Comparison of ENCODE assay signal across 8 cellular contexts in genomic region chr1:866631-867299, GRCh38. TPM values are rescaled to one million over a fixed set of nuclear protein-coding genes. Genes with fewer than 3 reads are reported as not detected.
"Had no signal": no experiment of that assay in that cellular context is flagged by ENCODE, and none has a peak within 500 bp of the region (broad histone marks: within the 10 kb centered on the region; RNA-seq: fewer than 3 reads in every experiment).

No MANE protein-coding gene starts in this region.

RNA-seq across cellular contexts. Expression of gene SAMD11, which starts 57.0 kb away (rescaled TPM):
- total RNA-seq: activated CD4-positive, alpha-beta memory T cell treated with anti-CD3 and anti-CD28 coated beads, Interleukin-2, amount 10 ng/mL, durations not matched to agents 7 days and 5 days; activated CD4-positive, alpha-beta T cell treated with anti-CD3 and anti-CD28 coated beads for 36 hours; activated CD4-positive, alpha-beta T cell treated with anti-CD3 and anti-CD28 coated beads, Interleukin-2, amount 10 ng/mL, durations not matched to agents 7 days and 5 days; activated CD8-positive, alpha-beta T cell treated with anti-CD3 and anti-CD28 coated beads, Interleukin-2, amount 10 ng/mL, durations not matched to agents 7 days and 5 days; activated T-helper 2 cell treated with anti-CD3 and anti-CD28 coated beads, Interferon-gamma antibody, Interleukin-2, Interleukin-4, amounts not matched to agents 10 μg/mL and 5 μg/mL and 100 μg/mL, durations not matched to agents 14 hours and 24 hours and 36 hours; T-helper 1 cell treated with Interleukin-12 subunit alpha and Interleukin-12 subunit beta and Interleukin-4 antibody, amounts not matched to agents 30 ng/mL and 1 ng/mL, for 36 hours; T-helper 17 cell; T-helper 2 cell treated with Interferon-gamma antibody and Interleukin-4, amounts not matched to agents 100 ng/mL and 5 ng/mL, for 36 hours had no signal
